ENCODE assay signal across 26 cellular contexts in genomic region chrX:46311581-46312120, GRCh38.
DNase-seq lines count a peak whose midpoint lies in the region; ATAC-seq, FAIRE-seq and TF ChIP-seq lines count a peak whose summit lies in the region.
"Had no signal": no experiment of that assay in that cellular context is flagged by ENCODE, and none has a peak within 500 bp of the region (broad histone marks: within the 10 kb centered on the region; RNA-seq: fewer than 3 reads in every experiment).

No MANE protein-coding gene starts in this region.

- no peaks in the 10 kb centered on the region for H3K9me3 ChIP-seq in Loucy (ENCODE audit: insufficient read depth, low read depth, low read length)
- H3K9me3 ChIP-seq in H1 (ENCODE audit: insufficient read depth in 2 of 2, low read depth in 1 of 2, low read length in 1 of 2) = no peaks in the 10 kb centered on the region

- 68% methylated on average over 3 of the region's 4 CpGs; no CpG with 5 or more reads in 1 of the 2 experiments for WGBS in H1 (ENCODE audit: extremely low coverage in 1 of 2, insufficient coverage in 1 of 2, insufficient read length in 1 of 2, insufficient replicate concordance in 2 of 2, low coverage in 1 of 2, low lambda C conversion rate in 2 of 2, missing lambda C conversion rate in 1 of 2), 2 experiments

- peaks cover 14% of the 10 kb centered on the region for H3K4me1 Mint-ChIP-seq in osteocyte (ENCODE audit: unreplicated experiment)
- H3K4me1 Mint-ChIP-seq: brain, memory B cell had no signal

- H3F3A ChIP-seq in Loucy (ENCODE audit: low read depth) = no peaks in the 10 kb centered on the region

- H3K4me3 Mint-ChIP-seq in osteocyte (ENCODE audit: unreplicated experiment) = no peak overlapping the region
- H3K4me3 Mint-ChIP-seq: activated CD8-positive, alpha-beta memory T cell treated with anti-CD3 and anti-CD28 coated beads, Interleukin-2, amount 10 ng/mL, durations not matched to agents 7 days and 5 days; activated naive CD8-positive, alpha-beta T cell treated with anti-CD3 and anti-CD28 coated beads, Interleukin-2, amount 10 ng/mL, durations not matched to agents 7 days and 5 days; brain; CD8-positive, alpha-beta T cell; endodermal cell; memory B cell; T-cell had no signal

- H3K36me3 Mint-ChIP-seq in osteocyte (ENCODE audit: unreplicated experiment) = no peaks in the 10 kb centered on the region
- H3K36me3 Mint-ChIP-seq: activated CD8-positive, alpha-beta memory T cell treated with anti-CD3 and anti-CD28 coated beads, Interleukin-2, amount 10 ng/mL, durations not matched to agents 7 days and 5 days; activated naive CD8-positive, alpha-beta T cell treated with anti-CD3 and anti-CD28 coated beads, Interleukin-2, amount 10 ng/mL, durations not matched to agents 7 days and 5 days; brain; CD8-positive, alpha-beta T cell; memory B cell; T-cell had no signal

- H3K27ac ChIP-seq in H1 (ENCODE audit: low read depth, low read length) = no peak overlapping the region
- H3K27ac ChIP-seq: coronary artery, KMS-11 had no signal

- H3K4me2 ChIP-seq in Loucy (ENCODE audit: low read depth, low read length, poor library complexity, severe bottlenecking) = no peak overlapping the region
- H3K4me2 ChIP-seq in H1 (ENCODE audit: insufficient read depth in 1 of 2, low read depth in 2 of 2, low read length in 2 of 2) = no peak overlapping the region

- H3K14ac ChIP-seq in H1 (ENCODE audit: insufficient read length) = no peak overlapping the region

- no peak for TF ChIP-seq EP300 in H1 (IDR thresholded peaks at IDR 0.05; ENCODE audit: borderline replicate concordance in 1 of 2, low read depth in 2 of 2, low read length in 2 of 2)

- H4K91ac ChIP-seq in H1 (replicated peaks; ENCODE audit: insufficient read length, low read length) = no peak overlapping the region

- no peak overlapping the region for H2BK15ac ChIP-seq in H1 (ENCODE audit: low read length)

- no peak overlapping the region for H3K4me3 ChIP-seq in Loucy (ENCODE audit: low read length, poor library complexity, severe bottlenecking)
- no peak overlapping the region for H3K4me3 ChIP-seq in H1 (ENCODE audit: extremely low read depth in 1 of 4, insufficient read depth in 2 of 4, low read depth in 3 of 4, low read length in 4 of 4)
- H3K4me3 ChIP-seq: coronary artery had no signal

- no peak overlapping the region for H3K4ac ChIP-seq in H1 (replicated peaks; ENCODE audit: insufficient read length, low read depth, low read length)

- H3K4me1 ChIP-seq in Loucy (ENCODE audit: insufficient read depth, low read length, poor library complexity, severe bottlenecking) (no peaks in the 10 kb centered on the region), H1 (replicated peaks in 1 of 4; ENCODE audit: control insufficient read depth in 3 of 4, insufficient read depth in 4 of 4, low read length in 3 of 4) (peaks cover 0 to 9% (median 3%) of the 10 kb centered on the region in 4 experiments; a peak in 3 of 7 replicates)

- CTCF ChIA-PET in H1 (lab: Charles Lee; ENCODE audit: partially characterized antibody) = interaction anchor here (1.1 kb wide), 1 partner anchor 65 kb away, joined by 3 read pairs; no protein-coding TSS in a partner anchor

- no peak overlapping the region for H2BK5ac ChIP-seq in H1 (ENCODE audit: low read depth, low read length)

- no peak overlapping the region for H4K8ac ChIP-seq in H1 (ENCODE audit: extremely low read depth, insufficient read depth, low read length)

- H4K20me1 ChIP-seq in Loucy (ENCODE audit: insufficient read depth, low read length, poor library complexity, severe bottlenecking) (no peaks in the 10 kb centered on the region), H1 (replicated peaks in 1 of 2; ENCODE audit: control insufficient read depth in 1 of 2, insufficient read depth in 2 of 2, low read length in 2 of 2) (no peaks in the 10 kb centered on the region)

- TF ChIP-seq POLR2A in H1 (IDR thresholded peaks at IDR 0.05; ENCODE audit: control extremely low read depth in 1 of 2, low read depth in 2 of 2, low read length in 2 of 2) = no peak

- no peaks in the 10 kb centered on the region for H3K27me3 ChIP-seq in Loucy (ENCODE audit: insufficient read depth, low read length, poor library complexity, severe bottlenecking)
- H3K27me3 ChIP-seq in H1 (replicated peaks in 1 of 4; ENCODE audit: control insufficient read depth in 3 of 4, extremely low read depth in 1 of 4, insufficient read depth in 3 of 4, low read length in 3 of 4) = no peaks in the 10 kb centered on the region

- H3K18ac ChIP-seq in H1 (ENCODE audit: extremely low read depth, low read length) = no peak overlapping the region; the same call in 1 of the 2 replicates

- H3K23me2 ChIP-seq in H1 (ENCODE audit: low read depth, low read length) = no peaks in the 10 kb centered on the region

- ATAC-seq in GM19455 (IDR thresholded peaks at IDR 0.05; ENCODE audit: unreplicated experiment) = no peak
- ATAC-seq: activated CD8-positive, alpha-beta memory T cell treated with anti-CD3 and anti-CD28 coated beads, Interleukin-2, amount 10 ng/mL, durations not matched to agents 7 days and 5 days; CD8-positive, alpha-beta T cell; right cardiac atrium; T-cell had no signal

- H2BK20ac ChIP-seq in H1 (ENCODE audit: low read length) = 0 out of 2 replicates have a peak overlapping the region, but pooled peaks have one; percentile 48

- H2BK12ac ChIP-seq in H1 (ENCODE audit: low read depth, low read length) = peak overlapping the region; percentile 87; the same call in 1 of the 2 replicates

- H3K9me2 ChIP-seq in Loucy (replicated peaks; ENCODE audit: low read depth, low read length) = no peaks in the 10 kb centered on the region

- H2AK5ac ChIP-seq in H1 (ENCODE audit: low read depth, low read length) = 0 out of 2 replicates have a peak overlapping the region, but pooled peaks have one; percentile 53

- no peak overlapping the region for H2BK120ac ChIP-seq in H1 (replicated peaks; ENCODE audit: low read depth, low read length)

- TF ChIP-seq CTCF in Loucy (conservative IDR thresholded peaks at IDR 0.05; ENCODE audit: low read length) = no peak
- TF ChIP-seq CTCF in H1 (IDR thresholded peaks at IDR 0.05; ENCODE audit: control extremely low read depth in 1 of 3, insufficient read depth in 1 of 3, low read depth in 1 of 3, low read length in 3 of 3) = no peak
- TF ChIP-seq CTCF in osteocyte (IDR thresholded peaks at IDR 0.05) = no peak

- H3K23ac ChIP-seq in H1 (ENCODE audit: insufficient read length) = no peak overlapping the region

- H3K27ac Mint-ChIP-seq in osteocyte (ENCODE audit: unreplicated experiment) = peak overlapping the region; percentile 60
- H3K27ac Mint-ChIP-seq: activated naive CD8-positive, alpha-beta T cell treated with anti-CD3 and anti-CD28 coated beads, Interleukin-2, amount 10 ng/mL, durations not matched to agents 7 days and 5 days; brain; CD8-positive, alpha-beta T cell; endodermal cell; memory B cell had no signal

- no peaks in the 10 kb centered on the region for H3K27me3 Mint-ChIP-seq in osteocyte (ENCODE audit: unreplicated experiment)
- H3K27me3 Mint-ChIP-seq: activated CD8-positive, alpha-beta memory T cell treated with anti-CD3 and anti-CD28 coated beads, Interleukin-2, amount 10 ng/mL, durations not matched to agents 7 days and 5 days; activated naive CD8-positive, alpha-beta T cell treated with anti-CD3 and anti-CD28 coated beads, Interleukin-2, amount 10 ng/mL, durations not matched to agents 7 days and 5 days; brain had no signal

- DNase-seq in AG20443 (ENCODE audit: low spot score) (peak; percentile 5), H1 (ENCODE audit: low read depth in 1 of 2, low spot score in 2 of 2) (no peak), osteocyte (ENCODE audit: extremely low spot score, unreplicated experiment) (no peak), DMS79 (lab: John Stamatoyannopoulos, UW) (no peak)
- no peak for DNase-seq in activated CD8-positive, alpha-beta memory T cell treated with anti-CD3 and anti-CD28 coated beads, Interleukin-2, amount 50 U/mL, for 48 hours
- DNase-seq: activated CD8-positive, alpha-beta memory T cell treated with anti-CD3 and anti-CD28 coated beads, Interleukin-2, amount 10 ng/mL, durations not matched to agents 7 days and 5 days; activated naive CD8-positive, alpha-beta T cell treated with anti-CD3 and anti-CD28 coated beads, Interleukin-2, amount 10 ng/mL, durations not matched to agents 7 days and 5 days; AML-193; CD8-positive, alpha-beta T cell; DMS153; endodermal cell; glutamatergic neuron; NCI-H1105; NCI-H2081; occipital lobe; right cardiac atrium; SHP77 treated with DMSO at 0.1 percent for 48 hours; stimulated activated CD8-positive, alpha-beta memory T cell treated with anti-CD3 and anti-CD28 coated beads, Interleukin-4, amount 100 ng/mL, for 48 hours; T-cell had no signal

- no peak overlapping the region for H3K9ac ChIP-seq in Loucy (ENCODE audit: low read depth, low read length, poor library complexity, severe bottlenecking)
- H3K9ac ChIP-seq in H1 (replicated peaks in 1 of 4; ENCODE audit: extremely low read depth in 1 of 4, low read depth in 3 of 4, low read length in 3 of 4) = no peak overlapping the region
- H3K9ac ChIP-seq: KMS-11 had no signal

- FAIRE-seq in H1 (lab: Jason Lieb, UNC) = no peak
- FAIRE-seq: TTC549 had no signal

- H3K56ac ChIP-seq in H1 (replicated peaks; ENCODE audit: insufficient read length, low read depth, low read length) = no peak overlapping the region

- H3K9me3 Mint-ChIP-seq in osteocyte (ENCODE audit: unreplicated experiment) = no peaks in the 10 kb centered on the region
- H3K9me3 Mint-ChIP-seq: activated naive CD8-positive, alpha-beta T cell treated with anti-CD3 and anti-CD28 coated beads, Interleukin-2, amount 10 ng/mL, durations not matched to agents 7 days and 5 days; CD8-positive, alpha-beta T cell; memory B cell; T-cell had no signal

- POLR2A ChIA-PET in H1 (lab: Charles Lee; ENCODE audit: partially characterized antibody) = no interaction called here

- peak overlapping the region; percentile 60; the same call in 1 of the 2 replicates for H2AFZ ChIP-seq in Loucy (ENCODE audit: low read length)
- H2AFZ ChIP-seq in H1 (ENCODE audit: low read length) = no peak overlapping the region

- TF ChIP-seq RAD21 in H1 (IDR thresholded peaks at IDR 0.05 in 1 of 2, conservative IDR thresholded peaks at IDR 0.05 in 1 of 2; ENCODE audit: low read depth in 2 of 2, low read length in 2 of 2) = no peak

- H3K79me2 ChIP-seq in Loucy (ENCODE audit: insufficient read depth, low read length) = no peaks in the 10 kb centered on the region
- H3K79me2 ChIP-seq in H1 (ENCODE audit: control insufficient read depth in 1 of 2, insufficient read depth in 2 of 2, low read length in 2 of 2) = no peaks in the 10 kb centered on the region

- H3K36me3 ChIP-seq in Loucy (ENCODE audit: insufficient read depth, low read length) (no peaks in the 10 kb centered on the region), H1 (ENCODE audit: control insufficient read depth in 2 of 4, insufficient read depth in 4 of 4, low read length in 3 of 4) (no peaks in the 10 kb centered on the region)

- no peak overlapping the region for H4K5ac ChIP-seq in H1 (ENCODE audit: insufficient read length, low read depth, low read length)

- H3K79me1 ChIP-seq in H1 (ENCODE audit: low read depth, low read length) = no peaks in the 10 kb centered on the region

TF ChIP-seq in H1, 55 proteins besides CTCF, POLR2A, EP300 and RAD21 (continues in another document):
- no peak for TF ChIP-seq MAX (IDR thresholded peaks at IDR 0.05)
